ENCODE assay signal across 21 cellular contexts in genomic region chr3:192281207-192281880, GRCh38.
"Had no signal": no experiment of that assay in that cellular context is flagged by ENCODE, and none has a peak within 500 bp of the region (broad histone marks: within the 10 kb centered on the region; RNA-seq: fewer than 3 reads in every experiment).

No MANE protein-coding gene starts in this region.

- DNase-seq: activated CD4-positive, alpha-beta T cell treated with anti-CD3 and anti-CD28 coated beads for 4 hours; activated CD4-positive, alpha-beta T cell treated with anti-CD3 and anti-CD28 coated beads, Interleukin-2, amount 50 U/mL, for 4 hours; activated naive CD4-positive, alpha-beta T cell; activated T-cell treated with anti-CD3 and anti-CD28 coated beads for 4 hours; activated T-cell treated with anti-CD3 and anti-CD28 coated beads, Interleukin-2, amount 50 U/mL, for 72 hours; anterior cingulate cortex; effector memory CD4-positive, alpha-beta T cell; left lung; mesendoderm; natural killer cell; sigmoid colon; small intestine; stimulated activated CD4-positive, alpha-beta T cell treated with anti-CD3 and anti-CD28 coated beads, Interleukin-4, amount 100 ng/mL, for 24 hours; stomach; tibial artery; upper lobe of right lung had no signal

- H3K27ac Mint-ChIP-seq: activated naive CD4-positive, alpha-beta T cell treated with anti-CD3 and anti-CD28 coated beads, Interleukin-2, amount 50 U/mL, for 72 hours; activated T-cell treated with anti-CD3 and anti-CD28 coated beads, Interleukin-2, amount 50 U/mL, for 72 hours; natural killer cell; progenitor cell of endocrine pancreas; stimulated activated effector memory CD8-positive, alpha-beta T cell treated with anti-CD3 and anti-CD28 coated beads, Interleukin-12 subunit alpha, Interleukin-12 subunit beta, amount 100 ng/mL, for 72 hours had no signal

- H3K36me3 Mint-ChIP-seq: activated naive CD4-positive, alpha-beta T cell treated with anti-CD3 and anti-CD28 coated beads, Interleukin-2, amount 50 U/mL, for 72 hours; natural killer cell; stimulated activated effector memory CD8-positive, alpha-beta T cell treated with anti-CD3 and anti-CD28 coated beads, Interleukin-12 subunit alpha, Interleukin-12 subunit beta, amount 100 ng/mL, for 72 hours had no signal

- H3K4me1 ChIP-seq: left lung, sigmoid colon, stomach, suprapubic skin, tibial artery, upper lobe of right lung had no signal

- H3K4me1 Mint-ChIP-seq: natural killer cell; stimulated activated effector memory CD8-positive, alpha-beta T cell treated with anti-CD3 and anti-CD28 coated beads, Interleukin-12 subunit alpha, Interleukin-12 subunit beta, amount 100 ng/mL, for 72 hours had no signal

- H3K4me3 Mint-ChIP-seq: activated T-cell treated with anti-CD3 and anti-CD28 coated beads, Interleukin-2, amount 50 U/mL, for 72 hours; natural killer cell; stimulated activated effector memory CD8-positive, alpha-beta T cell treated with anti-CD3 and anti-CD28 coated beads, Interleukin-12 subunit alpha, Interleukin-12 subunit beta, amount 100 ng/mL, for 72 hours had no signal

- H3K9me3 ChIP-seq: left lung, sigmoid colon, stomach, suprapubic skin, tibial artery, upper lobe of right lung had no signal

- H3K27ac ChIP-seq: left lung, sigmoid colon, stomach, suprapubic skin, tibial artery, upper lobe of right lung had no signal

- H3K4me3 ChIP-seq: left lung, lung, sigmoid colon, stomach, suprapubic skin, tibial artery, upper lobe of right lung had no signal

- H3K36me3 ChIP-seq: left lung, sigmoid colon, stomach, suprapubic skin, tibial artery, upper lobe of right lung had no signal

- H3K27me3 Mint-ChIP-seq: progenitor cell of endocrine pancreas had no signal

- H3K27me3 ChIP-seq: left lung, sigmoid colon, stomach, suprapubic skin, tibial artery, upper lobe of right lung had no signal
